19 cellular contexts compared by ENCODE assay signal in genomic region chr3:123134671-123135070, GRCh38.
DNase-seq lines count a peak whose midpoint lies in the region; ATAC-seq and TF ChIP-seq lines count a peak whose summit lies in the region.
"Had no signal": no experiment of that assay in that cellular context is flagged by ENCODE, and none has a peak within 500 bp of the region (broad histone marks: within the 10 kb centered on the region; RNA-seq: fewer than 3 reads in every experiment).

No MANE protein-coding gene starts in this region.

- DNase-seq in right cardiac atrium (no peak), Right ventricle myocardium inferior (ENCODE audit: missing footprints) (no peak), glutamatergic neuron (no peak), neural progenitor cell (ENCODE audit: low spot score) (no peak), NCI-H2196 (lab: John Stamatoyannopoulos, UW; ENCODE audit: unreplicated experiment) (no peak), germinal center (ENCODE audit: low spot score) (no peak)
- DNase-seq: CD4-positive, CD25-positive, alpha-beta regulatory T cell; CD8-positive, alpha-beta T cell; DMS 273 treated with DMSO at 0.1 percent for 48 hours; DMS79; EL; GDM1; GM23248; H7; HCEC 1CT had no signal

- WGBS in right cardiac atrium, result 85% methylated on average over 10 of the region's 10 CpGs

- H2AFZ ChIP-seq in neural progenitor cell (replicated peaks), result no peak overlapping the region
- H2AFZ ChIP-seq: GM23248 had no signal

- H3K27me3 Mint-ChIP-seq in glutamatergic neuron (ENCODE audit: unreplicated experiment) (peaks cover 7% of the 10 kb centered on the region), neural progenitor cell (ENCODE audit: insufficient read depth, low read depth) (peaks cover 2% of the 10 kb centered on the region)
- H3K27me3 Mint-ChIP-seq: B cell; CD4-positive, CD25-positive, alpha-beta regulatory T cell had no signal

- no peaks in the 10 kb centered on the region for H3K9me3 ChIP-seq in right cardiac atrium (ENCODE audit: control insufficient read depth, low read length)
- no peaks in the 10 kb centered on the region for H3K9me3 ChIP-seq in neural progenitor cell (ENCODE audit: low read depth)
- H3K9me3 ChIP-seq: BLaER1 had no signal

- H3K36me3 Mint-ChIP-seq in glutamatergic neuron (ENCODE audit: unreplicated experiment) (peaks cover 4% of the 10 kb centered on the region), neural progenitor cell (peaks cover 28% of the 10 kb centered on the region)
- H3K36me3 Mint-ChIP-seq: CD4-positive, CD25-positive, alpha-beta regulatory T cell had no signal

- H3K4me1 ChIP-seq in right cardiac atrium (ENCODE audit: control insufficient read depth, insufficient read depth, low read length) (no peaks in the 10 kb centered on the region), neural progenitor cell (peaks cover 7% of the 10 kb centered on the region)
- H3K4me1 ChIP-seq: BLaER1 had no signal

- H3K4me3 Mint-ChIP-seq in glutamatergic neuron (ENCODE audit: unreplicated experiment), result no peak overlapping the region
- H3K4me3 Mint-ChIP-seq in neural progenitor cell, result no peak overlapping the region
- H3K4me3 Mint-ChIP-seq: B cell; CD4-positive, CD25-positive, alpha-beta regulatory T cell; CD8-positive, alpha-beta T cell had no signal

- peaks cover 5% of the 10 kb centered on the region for H3K9me3 Mint-ChIP-seq in glutamatergic neuron (ENCODE audit: unreplicated experiment)
- no peaks in the 10 kb centered on the region for H3K9me3 Mint-ChIP-seq in neural progenitor cell
- H3K9me3 Mint-ChIP-seq: CD8-positive, alpha-beta T cell had no signal

- H3K27ac ChIP-seq in right cardiac atrium (ENCODE audit: low read length) (no peak overlapping the region), neural progenitor cell (no peak overlapping the region)
- H3K27ac ChIP-seq: BLaER1, C4-2B, GM23248 had no signal

- no peaks in the 10 kb centered on the region for H3F3A ChIP-seq in neural progenitor cell (ENCODE audit: low read depth)

- H4K20me1 ChIP-seq in neural progenitor cell (ENCODE audit: low read depth), result peaks cover 5% of the 10 kb centered on the region
- H4K20me1 ChIP-seq: BLaER1 had no signal

- H3K4me2 ChIP-seq in neural progenitor cell, result no peak overlapping the region
- H3K4me2 ChIP-seq: BLaER1 had no signal

- peak overlapping the region; percentile 14 for H3K27ac Mint-ChIP-seq in glutamatergic neuron (ENCODE audit: unreplicated experiment)
- peak overlapping the region; percentile 77 for H3K27ac Mint-ChIP-seq in neural progenitor cell
- H3K27ac Mint-ChIP-seq: B cell; CD8-positive, alpha-beta T cell had no signal

- ATAC-seq in right cardiac atrium, result peak; percentile 18 to 25
- no peak for ATAC-seq in Right ventricle myocardium inferior
- ATAC-seq: CD8-positive, alpha-beta T cell; GM12878 had no signal

- H3K79me2 ChIP-seq in neural progenitor cell (ENCODE audit: low read depth), result no peaks in the 10 kb centered on the region

- H3K9ac ChIP-seq in neural progenitor cell, result no peak overlapping the region
- H3K9ac ChIP-seq: BLaER1, GM23248 had no signal

- H3K27me3 ChIP-seq in right cardiac atrium (ENCODE audit: control insufficient read depth, insufficient read depth) (no peaks in the 10 kb centered on the region), neural progenitor cell (no peaks in the 10 kb centered on the region)
- H3K27me3 ChIP-seq: BLaER1 had no signal

- H3K36me3 ChIP-seq in neural progenitor cell, result no peaks in the 10 kb centered on the region

- intact Hi-C loops in right cardiac atrium (cut with DNase I), result no loop called here
- intact Hi-C loops in Right ventricle myocardium inferior (cut with DNase I), result no loop called here

- H3K4me1 Mint-ChIP-seq in glutamatergic neuron (ENCODE audit: low read depth, unreplicated experiment) (peaks cover 23% of the 10 kb centered on the region), neural progenitor cell (peaks cover 59% of the 10 kb centered on the region)
- H3K4me1 Mint-ChIP-seq: B cell; CD4-positive, CD25-positive, alpha-beta regulatory T cell had no signal

- TF ChIP-seq CTCF in glutamatergic neuron (IDR thresholded peaks at IDR 0.05; ENCODE audit: partially characterized antibody, unreplicated experiment), result no peak
- TF ChIP-seq CTCF in neural progenitor cell (IDR thresholded peaks at IDR 0.05), result no peak

- no peak overlapping the region for H3K4me3 ChIP-seq in right cardiac atrium (ENCODE audit: low read length)
- no peak overlapping the region for H3K4me3 ChIP-seq in neural progenitor cell
- H3K4me3 ChIP-seq: BLaER1, GM12878, GM23248 had no signal
